8 cellular contexts compared by ENCODE assay signal in genomic region chr9:36488322-36488838, GRCh38.
A peak's percentile ranks its signal among the peaks of the same experiment; 100 is the strongest.
DNase-seq lines count a peak whose midpoint lies in the region; ATAC-seq, FAIRE-seq and TF ChIP-seq lines count a peak whose summit lies in the region.

No MANE protein-coding gene starts in this region.

- H3K4me2 ChIP-seq in H1 (ENCODE audit: insufficient read depth in 1 of 2, low read depth in 2 of 2, low read length in 2 of 2), result peak overlapping the region; percentile 76 to 79
- peak overlapping the region; percentile 54 for H3K4me2 ChIP-seq in neuronal stem cell (ENCODE audit: insufficient read depth, low read length, poor library complexity, severe bottlenecking)

- H3K4me1 Mint-ChIP-seq in CD4-positive, alpha-beta memory T cell, result peaks cover 46 to 80% (median 60%) of the 10 kb centered on the region in 4 donors

- H3K4me3 Mint-ChIP-seq in CD4-positive, alpha-beta memory T cell, result peak overlapping the region; percentile 93 to 98 (median 96)

- TF ChIP-seq CTCF in Peyer's patch (IDR thresholded peaks at IDR 0.05) (no peak), H1 (IDR thresholded peaks at IDR 0.05; ENCODE audit: control extremely low read depth in 1 of 3, insufficient read depth in 1 of 3, low read depth in 1 of 3, low read length in 3 of 3) (no peak)

- CTCF ChIA-PET in CD4-positive, alpha-beta memory T cell (lab: Charles Lee; ENCODE audit: partially characterized antibody), result interaction anchor here (0.9 to 2.4 kb wide), 6 partner anchors 10 to 82 kb away, joined by 3 to 11 read pairs (median 4); no protein-coding TSS in a partner anchor
- CTCF ChIA-PET in H1 (lab: Charles Lee; ENCODE audit: partially characterized antibody), result interaction anchor here (0.7 to 2.2 kb wide), 2 partner anchors 66 to 81 kb away, joined by 4 to 9 read pairs; no protein-coding TSS in a partner anchor

- H3K36me3 ChIP-seq in CD4-positive, alpha-beta memory T cell (ENCODE audit: insufficient read depth, low read length), result no peaks in the 10 kb centered on the region
- no peaks in the 10 kb centered on the region for H3K36me3 ChIP-seq in Peyer's patch
- no peaks in the 10 kb centered on the region for H3K36me3 ChIP-seq in H1 (ENCODE audit: control insufficient read depth in 2 of 4, insufficient read depth in 4 of 4, low read length in 3 of 4)
- no peaks in the 10 kb centered on the region for H3K36me3 ChIP-seq in neuronal stem cell (replicated peaks in 1 of 2; ENCODE audit: control insufficient read depth in 2 of 2, insufficient read depth in 2 of 2, low read length in 2 of 2)

- H2BK120ac ChIP-seq in H1 (replicated peaks; ENCODE audit: low read depth, low read length) (no peak overlapping the region), neuronal stem cell (ENCODE audit: low read depth, low read length) (no peak overlapping the region)

- H3K23me2 ChIP-seq in H1 (ENCODE audit: low read depth, low read length), result peaks cover 9% of the 10 kb centered on the region

- no peak for DNase-seq in CD4-positive, alpha-beta memory T cell
- DNase-seq in Peyer's patch (no peak), H1 (ENCODE audit: low read depth in 1 of 2, low spot score in 2 of 2) (no peak), neuronal stem cell (ENCODE audit: low spot score) (no peak), NOMO-1 (lab: John Stamatoyannopoulos, UW; ENCODE audit: unreplicated experiment in 2 of 2) (no peak), OCI-M1 (lab: John Stamatoyannopoulos, UW) (no peak)

- H3K14ac ChIP-seq in H1 (ENCODE audit: insufficient read length), result no peak overlapping the region
- H3K14ac ChIP-seq in neuronal stem cell (ENCODE audit: low read length), result no peak overlapping the region

- H3K27ac ChIP-seq in CD4-positive, alpha-beta memory T cell (ENCODE audit: low read depth, low read length), result peak overlapping the region; percentile 89
- H3K27ac ChIP-seq in Peyer's patch, result peak overlapping the region; percentile 83 to 96 (median 92)
- peak overlapping the region; percentile 67; the same call in 1 of the 2 replicates for H3K27ac ChIP-seq in H1 (ENCODE audit: low read depth, low read length)
- peak overlapping the region; percentile 76 for H3K27ac ChIP-seq in neuronal stem cell (replicated peaks; ENCODE audit: low read length)

- H3K9me3 ChIP-seq in CD4-positive, alpha-beta memory T cell (ENCODE audit: control insufficient read depth in 1 of 2, low read length in 2 of 2), result no peaks in the 10 kb centered on the region
- H3K9me3 ChIP-seq in Peyer's patch, result no peaks in the 10 kb centered on the region
- H3K9me3 ChIP-seq in H1 (ENCODE audit: insufficient read depth in 2 of 2, low read depth in 1 of 2, low read length in 1 of 2), result no peaks in the 10 kb centered on the region
- H3K9me3 ChIP-seq in neuronal stem cell (replicated peaks in 1 of 2; ENCODE audit: control insufficient read depth in 2 of 2, insufficient read depth in 1 of 2, low read depth in 1 of 2, low read length in 2 of 2), result no peaks in the 10 kb centered on the region

- H2AFZ ChIP-seq in H1 (ENCODE audit: low read length) (peak overlapping the region; percentile 72; the same call in 1 of the 2 replicates), neuronal stem cell (ENCODE audit: low read length) (peak overlapping the region; percentile 98)

- H3K9ac ChIP-seq in H1 (replicated peaks in 1 of 4; ENCODE audit: extremely low read depth in 1 of 4, low read depth in 3 of 4, low read length in 3 of 4) (peak overlapping the region in 2 of 4 experiments; percentile 54 to 65; a peak in 6 of 7 replicates), neuronal stem cell (ENCODE audit: low read depth, low read length, poor library complexity) (peak overlapping the region; percentile 65)

- peaks cover 3 to 11% of the 10 kb centered on the region in 2 experiments for H4K20me1 ChIP-seq in H1 (replicated peaks in 1 of 2; ENCODE audit: control insufficient read depth in 1 of 2, insufficient read depth in 2 of 2, low read length in 2 of 2)

- H2BK20ac ChIP-seq in H1 (ENCODE audit: low read length), result peak overlapping the region; percentile 23; the same call in 1 of the 2 replicates

- peaks cover 58% of the 10 kb centered on the region for H3K4me1 ChIP-seq in CD4-positive, alpha-beta memory T cell (ENCODE audit: insufficient read depth, low read length)
- peaks cover 0 to 30% (median 9%) of the 10 kb centered on the region in 4 donors for H3K4me1 ChIP-seq in Peyer's patch
- H3K4me1 ChIP-seq in H1 (replicated peaks in 1 of 4; ENCODE audit: control insufficient read depth in 3 of 4, insufficient read depth in 4 of 4, low read length in 3 of 4), result peaks cover 5 to 29% (median 18%) of the 10 kb centered on the region in 4 experiments
- H3K4me1 ChIP-seq in neuronal stem cell (ENCODE audit: control insufficient read depth in 2 of 2, insufficient read depth in 1 of 2, low read depth in 1 of 2, low read length in 2 of 2), result peaks cover 8 to 13% of the 10 kb centered on the region in 2 donors

- 42% methylated on average over 7 of the region's 7 CpGs; no CpG with 5 or more reads in 1 of the 2 experiments for WGBS in H1 (ENCODE audit: extremely low coverage in 1 of 2, insufficient coverage in 1 of 2, insufficient read length in 1 of 2, insufficient replicate concordance in 2 of 2, low coverage in 1 of 2, low lambda C conversion rate in 2 of 2, missing lambda C conversion rate in 1 of 2), 2 experiments
- WGBS in neuronal stem cell (ENCODE audit: extremely low coverage in 2 of 2, insufficient read length in 2 of 2, insufficient replicate concordance in 1 of 2), 2 donors, result no CpG with 5 or more reads among the region's 7 CpGs

- H3K23ac ChIP-seq in H1 (ENCODE audit: insufficient read length) (no peak overlapping the region), neuronal stem cell (ENCODE audit: low read depth, low read length, poor library complexity) (no peak overlapping the region)

- H3K4ac ChIP-seq in H1 (replicated peaks; ENCODE audit: insufficient read length, low read depth, low read length) (no peak overlapping the region), neuronal stem cell (ENCODE audit: low read length) (no peak overlapping the region)

- H3K56ac ChIP-seq in H1 (replicated peaks; ENCODE audit: insufficient read length, low read depth, low read length), result no peak overlapping the region

- H3K36me3 Mint-ChIP-seq in CD4-positive, alpha-beta memory T cell, result peaks cover 0 to 8% of the 10 kb centered on the region in 2 donors

- POLR2A ChIA-PET in CD4-positive, alpha-beta memory T cell (lab: Charles Lee; ENCODE audit: partially characterized antibody), result interaction anchor here (0.8 to 5.9 kb wide), 18 partner anchors 9 to 739 kb away, joined by 3 to 88 read pairs (median 6); partner anchors contain the start of genes CLTA, GNE and RNF38
- POLR2A ChIA-PET in H1 (lab: Charles Lee; ENCODE audit: partially characterized antibody), result interaction anchor here (0.6 to 2.4 kb wide), 10 partner anchors 9 to 87 kb away, joined by 3 to 6 read pairs (median 4); no protein-coding TSS in a partner anchor

- H2AK5ac ChIP-seq in H1 (ENCODE audit: low read depth, low read length) (0 out of 2 replicates have a peak overlapping the region, but pooled peaks have one; percentile 56), neuronal stem cell (ENCODE audit: low read depth, low read length) (no peak overlapping the region)

- H2BK15ac ChIP-seq in H1 (ENCODE audit: low read length) (no peak overlapping the region), neuronal stem cell (ENCODE audit: low read length) (no peak overlapping the region)

- H3K18ac ChIP-seq in H1 (ENCODE audit: extremely low read depth, low read length), result peak overlapping the region; percentile 93
- no peak overlapping the region for H3K18ac ChIP-seq in neuronal stem cell (ENCODE audit: low read length)

- TF ChIP-seq POLR2A in Peyer's patch (IDR thresholded peaks at IDR 0.05), result no peak
- no peak for TF ChIP-seq POLR2A in H1 (IDR thresholded peaks at IDR 0.05; ENCODE audit: control extremely low read depth in 1 of 2, low read depth in 2 of 2, low read length in 2 of 2)

- no peak for ATAC-seq in GM21423 (IDR thresholded peaks at IDR 0.05; ENCODE audit: unreplicated experiment)
- no peak for ATAC-seq in GM21786 (IDR thresholded peaks at IDR 0.05; ENCODE audit: unreplicated experiment)

- peaks cover 13 to 36% of the 10 kb centered on the region in 2 experiments for H3K79me2 ChIP-seq in H1 (ENCODE audit: control insufficient read depth in 1 of 2, insufficient read depth in 2 of 2, low read length in 2 of 2)

- no peaks in the 10 kb centered on the region for H3K27me3 Mint-ChIP-seq in CD4-positive, alpha-beta memory T cell

- TF ChIP-seq EP300 in H1 (IDR thresholded peaks at IDR 0.05; ENCODE audit: borderline replicate concordance in 1 of 2, low read depth in 2 of 2, low read length in 2 of 2), result no peak

- H2BK12ac ChIP-seq in H1 (ENCODE audit: low read depth, low read length) (peak overlapping the region; percentile 32; the same call in 1 of the 2 replicates), neuronal stem cell (ENCODE audit: low read length) (no peak overlapping the region)

- H4K8ac ChIP-seq in H1 (ENCODE audit: extremely low read depth, insufficient read depth, low read length) (peak overlapping the region; percentile 6; the same call in 1 of the 2 replicates), neuronal stem cell (ENCODE audit: low read depth, low read length) (no peak overlapping the region)

- H2BK5ac ChIP-seq in H1 (ENCODE audit: low read depth, low read length) (peak overlapping the region; percentile 87), neuronal stem cell (ENCODE audit: low read length) (no peak overlapping the region)

- H4K91ac ChIP-seq in H1 (replicated peaks; ENCODE audit: insufficient read length, low read length) (peak overlapping the region; percentile 13), neuronal stem cell (ENCODE audit: low read depth, low read length, poor library complexity) (no peak overlapping the region)

- peaks cover 10% of the 10 kb centered on the region for H3K79me1 ChIP-seq in H1 (ENCODE audit: low read depth, low read length)
- H3K79me1 ChIP-seq in neuronal stem cell (ENCODE audit: low read depth, low read length), result peaks cover 3% of the 10 kb centered on the region

- FAIRE-seq in H1 (lab: Jason Lieb, UNC), result no peak

- intact Hi-C loops in CD4-positive, alpha-beta memory T cell (cut with micrococcal nuclease), result loop anchor here (5.0 kb wide), 1 partner anchor 36 kb away; no protein-coding TSS in a partner anchor

- peak overlapping the region; percentile 18 to 85 for H3K4me3 ChIP-seq in CD4-positive, alpha-beta memory T cell (ENCODE audit: low read length in 2 of 2)
- H3K4me3 ChIP-seq in Peyer's patch (peak overlapping the region; percentile 50 to 98 (median 85)), H1 (ENCODE audit: extremely low read depth in 1 of 4, insufficient read depth in 2 of 4, low read depth in 3 of 4, low read length in 4 of 4) (peak overlapping the region; percentile 46 to 71 (median 52)), neuronal stem cell (ENCODE audit: low read length in 2 of 2) (peak overlapping the region; percentile 62 to 78)

- H4K5ac ChIP-seq in H1 (ENCODE audit: insufficient read length, low read depth, low read length), result peak overlapping the region; percentile 23

- peak overlapping the region; percentile 97 to 99 (median 98) for H3K27ac Mint-ChIP-seq in CD4-positive, alpha-beta memory T cell

- H3K9me3 Mint-ChIP-seq in CD4-positive, alpha-beta memory T cell, result no peaks in the 10 kb centered on the region

- no peaks in the 10 kb centered on the region for H3K27me3 ChIP-seq in CD4-positive, alpha-beta memory T cell (ENCODE audit: insufficient read depth, low read length)
- no peaks in the 10 kb centered on the region for H3K27me3 ChIP-seq in Peyer's patch
- H3K27me3 ChIP-seq in H1 (replicated peaks in 1 of 4; ENCODE audit: control insufficient read depth in 3 of 4, extremely low read depth in 1 of 4, insufficient read depth in 3 of 4, low read length in 3 of 4), result no peaks in the 10 kb centered on the region
- H3K27me3 ChIP-seq in neuronal stem cell (ENCODE audit: control insufficient read depth in 3 of 3, insufficient read depth in 3 of 3, low read depth in 1 of 3, low read length in 3 of 3), result no peaks in the 10 kb centered on the region

- no peak for TF ChIP-seq RAD21 in H1 (IDR thresholded peaks at IDR 0.05 in 1 of 2, conservative IDR thresholded peaks at IDR 0.05 in 1 of 2; ENCODE audit: low read depth in 2 of 2, low read length in 2 of 2)
